ENCODE assay signal across 9 cellular contexts in the genomic region with DNA sequence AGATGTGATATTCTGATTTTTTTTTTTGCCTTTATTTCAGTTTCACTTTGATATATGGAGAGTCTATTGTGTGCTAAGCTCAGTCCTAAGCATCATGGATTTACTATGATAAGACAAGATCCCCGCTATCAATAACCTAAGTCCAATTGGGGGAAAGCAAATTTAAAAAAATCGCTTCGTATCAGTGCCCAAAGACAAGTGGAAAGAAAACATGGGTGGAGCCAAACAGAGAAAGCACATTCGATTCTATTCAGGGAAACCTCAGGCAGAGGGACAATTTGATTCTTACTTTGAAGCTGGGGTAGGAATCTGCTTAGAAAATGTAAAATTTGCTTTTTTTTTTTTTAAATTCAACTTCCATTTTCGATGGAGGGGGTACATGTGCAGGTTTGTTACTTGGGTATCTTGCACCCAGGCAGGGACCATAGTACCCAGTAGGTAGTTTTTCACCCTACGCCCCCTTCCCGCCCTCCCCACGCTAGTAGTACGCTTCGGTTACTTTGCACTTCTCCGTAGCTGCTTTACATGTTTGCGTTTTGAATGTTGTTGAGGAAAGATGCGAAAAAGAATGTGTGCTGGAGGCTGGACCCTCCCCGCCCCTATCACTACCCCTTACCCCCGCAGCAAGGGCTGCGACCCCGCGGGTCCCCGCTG. TPM values are rescaled to one million over a fixed set of nuclear protein-coding genes. Genes with fewer than 3 reads are reported as not detected.
DNase-seq lines count a peak whose midpoint lies in the region; ATAC-seq and TF ChIP-seq lines count a peak whose summit lies in the region.
"Had no signal": no experiment of that assay in that cellular context is flagged by ENCODE, and none has a peak within 500 bp of the region (broad histone marks: within the 10 kb centered on the region; RNA-seq: fewer than 3 reads in every experiment).

No MANE protein-coding gene starts in this region.

- in situ Hi-C loops in astrocyte of the cerebellum (cut with HindIII; ENCODE audit: low sequenced_read_pairs) = no loop called here

- peaks cover 0 to 9% of the 10 kb centered on the region in 2 donors for H3K27me3 ChIP-seq in right atrium auricular region
- H3K27me3 ChIP-seq in mesenchymal stem cell (ENCODE audit: control insufficient read depth in 1 of 2, insufficient read depth in 1 of 2, low read length in 2 of 2) = peaks cover 42 to 45% of the 10 kb centered on the region in 2 experiments
- no peaks in the 10 kb centered on the region for H3K27me3 ChIP-seq in vagina

- no peak overlapping the region for H2BK5ac ChIP-seq in mesenchymal stem cell (ENCODE audit: low read depth, low read length, poor library complexity, severe bottlenecking)

- H2BK120ac ChIP-seq in mesenchymal stem cell (ENCODE audit: low read depth, low read length) = no peak overlapping the region

- H3K18ac ChIP-seq in mesenchymal stem cell (ENCODE audit: low read depth in 1 of 2, low read length in 2 of 2) = no peak overlapping the region

- DNase-seq in right atrium auricular region (ENCODE audit: low spot score) (no peak), Right ventricle myocardium superior (no peak), astrocyte of the cerebellum (ENCODE audit: low read depth) (no peak), mesenchymal stem cell (no peak), vagina (ENCODE audit: extremely low spot score in 2 of 2) (no peak), LoVo (ENCODE audit: low spot score) (no peak), GOT3 (lab: John Stamatoyannopoulos, UW) (no peak)
- DNase-seq: NCI-H1048 had no signal

- peaks cover 0 to 11% of the 10 kb centered on the region in 2 donors for H3K4me1 ChIP-seq in right atrium auricular region
- peaks cover 7% of the 10 kb centered on the region for H3K4me1 ChIP-seq in mesenchymal stem cell (ENCODE audit: control insufficient read depth, insufficient read depth, low read depth, low read length)
- peaks cover 13% of the 10 kb centered on the region for H3K4me1 ChIP-seq in vagina

- TF ChIP-seq CTCF in right atrium auricular region (IDR thresholded peaks at IDR 0.05) = no peak
- TF ChIP-seq CTCF in astrocyte of the cerebellum (IDR thresholded peaks at IDR 0.05; ENCODE audit: low read depth, low read length, missing control alignments) = no peak
- no peak for TF ChIP-seq CTCF in vagina (IDR thresholded peaks at IDR 0.05)

- H3K9me3 ChIP-seq in right atrium auricular region (peaks cover 0 to 6% of the 10 kb centered on the region in 2 donors), mesenchymal stem cell (ENCODE audit: control insufficient read depth, low read length) (peaks cover 6% of the 10 kb centered on the region), vagina (no peaks in the 10 kb centered on the region)

- H3K4me3 ChIP-seq in right atrium auricular region (peak overlapping the region; percentile 21 to 43), astrocyte of the cerebellum (ENCODE audit: low read depth, low read length) (peak overlapping the region; percentile 45), mesenchymal stem cell (ENCODE audit: insufficient read depth in 1 of 2, low read depth in 1 of 2, low read length in 2 of 2) (peak overlapping the region in 1 of 2 experiments; percentile 82), vagina (peak overlapping the region; percentile 38 to 56)

- H2BK12ac ChIP-seq in mesenchymal stem cell (ENCODE audit: low read length in 2 of 2) = no peak overlapping the region

- H4K8ac ChIP-seq in mesenchymal stem cell (ENCODE audit: low read length) = no peak overlapping the region

- TF ChIP-seq POLR2A in vagina (IDR thresholded peaks at IDR 0.05) = no peak

- no peak overlapping the region for H2AK5ac ChIP-seq in mesenchymal stem cell (ENCODE audit: low read length, severe bottlenecking)

- H4K91ac ChIP-seq in mesenchymal stem cell (ENCODE audit: low read length) = no peak overlapping the region

- H3K23ac ChIP-seq in mesenchymal stem cell (ENCODE audit: low read length in 2 of 2) = peak overlapping the region in 1 of 2 experiments; percentile 14

- H3K4me2 ChIP-seq in mesenchymal stem cell (ENCODE audit: low read length, poor library complexity, severe bottlenecking) = peak overlapping the region; percentile 49

- H3K4ac ChIP-seq in mesenchymal stem cell (ENCODE audit: low read depth in 1 of 2, low read length in 2 of 2) = no peak overlapping the region

- H3K9ac ChIP-seq in mesenchymal stem cell (ENCODE audit: low read length) = peak overlapping the region; percentile 68

- intact Hi-C loops in Right ventricle myocardium superior (cut with DNase I) = no loop called here
- intact Hi-C loops in vagina (cut with DNase I) = no loop called here

- H2BK15ac ChIP-seq in mesenchymal stem cell (ENCODE audit: low read depth, poor library complexity, severe bottlenecking) = no peak overlapping the region

- no peaks in the 10 kb centered on the region for H3K79me1 ChIP-seq in mesenchymal stem cell (replicated peaks; ENCODE audit: low read length, poor library complexity, severe bottlenecking)

- no peak overlapping the region for H3K14ac ChIP-seq in mesenchymal stem cell (ENCODE audit: low read length in 2 of 2)

- no peak overlapping the region for H2AFZ ChIP-seq in mesenchymal stem cell (ENCODE audit: low read depth, low read length)

- ATAC-seq in Right ventricle myocardium superior (ENCODE audit: poor library complexity) (no peak), HG03342 (IDR thresholded peaks at IDR 0.05; ENCODE audit: unreplicated experiment) (no peak)

- no peak overlapping the region for H3K27ac ChIP-seq in right atrium auricular region
- H3K27ac ChIP-seq in mesenchymal stem cell (ENCODE audit: low read length, poor library complexity, severe bottlenecking) = no peak overlapping the region
- H3K27ac ChIP-seq in vagina = no peak overlapping the region

- no peaks in the 10 kb centered on the region for H3K36me3 ChIP-seq in right atrium auricular region
- no peaks in the 10 kb centered on the region for H3K36me3 ChIP-seq in mesenchymal stem cell (ENCODE audit: control insufficient read depth in 1 of 2, insufficient read depth in 2 of 2, low read depth in 1 of 2, low read length in 2 of 2)
- no peaks in the 10 kb centered on the region for H3K36me3 ChIP-seq in vagina

- 22% methylated on average over 12 of the region's 19 CpGs for WGBS in mesenchymal stem cell

RNA-seq across cellular contexts. Expression of gene KIF5C, which starts 12.4 kb away (rescaled TPM):
- total RNA-seq in right atrium auricular region (1 to 10 TPM; 1.6 to 2.2 TPM), Right ventricle myocardium superior (1.2 TPM), vagina (13.3 TPM)
- 0.15 TPM for polyA plus RNA-seq in mesenchymal stem cell (2013, experiment 1 of 2)
- 0.21 TPM for polyA plus RNA-seq in mesenchymal stem cell (2013, experiment 2 of 2)
